Comparison of ENCODE assay signal across 7 cellular contexts in genomic region chr5:154857091-154857533, GRCh38. TPM values are rescaled to one million over a fixed set of nuclear protein-coding genes. Genes with fewer than 3 reads are reported as not detected.
A peak's percentile ranks its signal among the peaks of the same experiment; 100 is the strongest.
DNase-seq lines count a peak whose midpoint lies in the region; ATAC-seq, FAIRE-seq and TF ChIP-seq lines count a peak whose summit lies in the region.

No MANE protein-coding gene starts in this region.

- H3K9me2 ChIP-seq in HCT116 (ENCODE audit: insufficient read depth) = no peaks in the 10 kb centered on the region
- H3K9me2 ChIP-seq in hepatocyte (replicated peaks; ENCODE audit: insufficient read depth) = no peaks in the 10 kb centered on the region

- H2AFZ ChIP-seq in HCT116 (ENCODE audit: low read depth, low read length, poor library complexity, severe bottlenecking) (no peak overlapping the region), hepatocyte (peak overlapping the region; percentile 62)

- peak overlapping the region; percentile 94 for H3K27ac ChIP-seq in HCT116 (ENCODE audit: low read depth, low read length)
- H3K27ac ChIP-seq in hepatocyte = peak overlapping the region; percentile 94
- H3K27ac ChIP-seq in small intestine (ENCODE audit: low read depth in 1 of 2, low read length in 1 of 2) = peak overlapping the region; percentile 98

- RAD21 ChIA-PET in HCT116 (lab: Charles Lee; ENCODE audit: low non-redundant PET in 1 of 2, low total read pairs in 2 of 2, uncharacterized antibody in 2 of 2, unreplicated experiment in 2 of 2) = no interaction called here

- POLR2A ChIA-PET in HCT116 (lab: Charles Lee) = interaction anchor here (0.6 to 2.1 kb wide), 5 partner anchors 9 to 174 kb away, joined by 3 to 7 read pairs (median 3); partner anchors contain the start of gene GEMIN5
- POLR2A ChIA-PET in activated naive CD8-positive, alpha-beta T cell treated with anti-CD3 and anti-CD28 coated beads, Interleukin-2, amount 10 ng/mL, durations not matched to agents 7 days and 5 days (lab: Charles Lee) = interaction anchor here (0.6 to 1.3 kb wide), 6 partner anchors 14 to 667 kb away, joined by 3 to 6 read pairs (median 3); partner anchors contain the start of gene GALNT10

- peaks cover 37% of the 10 kb centered on the region for H3K79me2 ChIP-seq in HCT116 (ENCODE audit: insufficient read depth, low read length)
- H3K79me2 ChIP-seq in hepatocyte = peaks cover 36% of the 10 kb centered on the region

- no peak for TF ChIP-seq POLR2A in HCT116 (IDR thresholded peaks at IDR 0.05; ENCODE audit: borderline replicate concordance, extremely low read depth, insufficient read depth, insufficient read length)

- TF ChIP-seq CTCF in HCT116 (IDR thresholded peaks at IDR 0.05 in 2 of 3, conservative IDR thresholded peaks at IDR 0.05 in 1 of 3; ENCODE audit: borderline replicate concordance in 1 of 3, insufficient read depth in 1 of 3, low read depth in 2 of 3, low read length in 2 of 3) (no peak), hepatocyte (IDR thresholded peaks at IDR 0.05; ENCODE audit: poor library complexity) (no peak)

- no peak for DNase-seq in HCT116 (ENCODE audit: low read depth, low spot score)
- DNase-seq in NCI-H446 (lab: John Stamatoyannopoulos, UW) = peak; percentile 44 to 49
- no peak for DNase-seq in activated naive CD8-positive, alpha-beta T cell treated with anti-CD3 and anti-CD28 coated beads, Interleukin-2, amount 10 ng/mL, durations not matched to agents 7 days and 5 days
- DNase-seq in hepatocyte (ENCODE audit: low spot score) = no peak
- peak; percentile 10 for DNase-seq in small intestine

- H3K27ac Mint-ChIP-seq in activated naive CD8-positive, alpha-beta T cell treated with anti-CD3 and anti-CD28 coated beads, Interleukin-2, amount 10 ng/mL, durations not matched to agents 7 days and 5 days = peak overlapping the region; percentile 99

- under 1% methylated on average over 17 of the region's 17 CpGs for WGBS in hepatocyte (ENCODE audit: low lambda C conversion rate, missing lambda C conversion rate)
- WGBS in small intestine, 3 donors = 1 to 3% (median 3%) methylated on average over 17 of the region's 17 CpGs

- peaks cover 18% of the 10 kb centered on the region for H3K4me1 Mint-ChIP-seq in activated naive CD8-positive, alpha-beta T cell treated with anti-CD3 and anti-CD28 coated beads, Interleukin-2, amount 10 ng/mL, durations not matched to agents 7 days and 5 days

- H3K27me3 ChIP-seq in HCT116 (ENCODE audit: insufficient read depth, low read length) = no peaks in the 10 kb centered on the region
- no peaks in the 10 kb centered on the region for H3K27me3 ChIP-seq in hepatocyte
- H3K27me3 ChIP-seq in small intestine (ENCODE audit: control insufficient read depth in 2 of 2, insufficient read depth in 2 of 2, low read length in 2 of 2) = no peaks in the 10 kb centered on the region

- no peak for TF ChIP-seq RAD21 in HCT116 (IDR thresholded peaks at IDR 0.05; ENCODE audit: low read depth)

- no peak for FAIRE-seq in small intestine (lab: Jason Lieb, UNC)

- no peaks in the 10 kb centered on the region for H3K9me3 Mint-ChIP-seq in activated naive CD8-positive, alpha-beta T cell treated with anti-CD3 and anti-CD28 coated beads, Interleukin-2, amount 10 ng/mL, durations not matched to agents 7 days and 5 days

- H3K4me2 ChIP-seq in HCT116 (ENCODE audit: low read length) (peak overlapping the region; percentile 80), hepatocyte (peak overlapping the region; percentile 84)

- H3K4me1 ChIP-seq in HCT116 (ENCODE audit: control insufficient read depth in 1 of 2, insufficient read depth in 2 of 2, low read length in 2 of 2) = peaks cover 17 to 22% of the 10 kb centered on the region in 2 experiments
- peaks cover 12% of the 10 kb centered on the region for H3K4me1 ChIP-seq in hepatocyte (ENCODE audit: insufficient read depth)
- H3K4me1 ChIP-seq in small intestine (ENCODE audit: control insufficient read depth in 2 of 2, insufficient read depth in 1 of 2, low read depth in 1 of 2, low read length in 1 of 2) = peaks cover 0 to 6% of the 10 kb centered on the region in 2 donors

- BruUV-seq in HCT116 (replicated peaks; lab: Mats Ljungman, UMichigan) = TSS peak; percentile 89

- H3K36me3 ChIP-seq in HCT116 (ENCODE audit: control insufficient read depth in 1 of 2, insufficient read depth in 2 of 2, low read length in 2 of 2) = no peaks in the 10 kb centered on the region
- H3K36me3 ChIP-seq in hepatocyte (replicated peaks; ENCODE audit: insufficient read depth, low read depth) = no peaks in the 10 kb centered on the region
- no peaks in the 10 kb centered on the region for H3K36me3 ChIP-seq in small intestine (ENCODE audit: control insufficient read depth in 2 of 2, insufficient read depth in 2 of 2, low read length in 2 of 2)

- H3K4me3 ChIP-seq in HCT116 (replicated peaks in 1 of 2; ENCODE audit: low read depth in 1 of 2, low read length in 2 of 2) (peak overlapping the region; percentile 76 to 95), hepatocyte (peak overlapping the region; percentile 58), small intestine (ENCODE audit: low read depth in 1 of 2, low read length in 2 of 2) (peak overlapping the region in 1 of 2 donors; percentile 90)

- no peaks in the 10 kb centered on the region for H4K20me1 ChIP-seq in HCT116 (ENCODE audit: insufficient read depth)
- peaks cover 24% of the 10 kb centered on the region for H4K20me1 ChIP-seq in hepatocyte (ENCODE audit: insufficient read depth, poor library complexity, severe bottlenecking)

- no peaks in the 10 kb centered on the region for H3K9me3 ChIP-seq in HCT116 (ENCODE audit: control insufficient read depth in 1 of 2, insufficient read depth in 1 of 2, low read depth in 1 of 2, low read length in 2 of 2)
- H3K9me3 ChIP-seq in hepatocyte (ENCODE audit: low read depth) = no peaks in the 10 kb centered on the region
- no peaks in the 10 kb centered on the region for H3K9me3 ChIP-seq in small intestine (ENCODE audit: control insufficient read depth, low read depth)

- H3K27me3 Mint-ChIP-seq in activated naive CD8-positive, alpha-beta T cell treated with anti-CD3 and anti-CD28 coated beads, Interleukin-2, amount 10 ng/mL, durations not matched to agents 7 days and 5 days = no peaks in the 10 kb centered on the region

- intact Hi-C loops in HCT116 (cut with micrococcal nuclease) = loop anchor here (2.0 to 10.0 kb wide), 4 partner anchors 24 to 206 kb away; partner anchors contain the start of gene GEMIN5

- peak overlapping the region; percentile 96 for H3K4me3 Mint-ChIP-seq in activated naive CD8-positive, alpha-beta T cell treated with anti-CD3 and anti-CD28 coated beads, Interleukin-2, amount 10 ng/mL, durations not matched to agents 7 days and 5 days

- ATAC-seq in GM18499 (IDR thresholded peaks at IDR 0.05; ENCODE audit: insufficient read depth, unreplicated experiment) = peak; percentile 15
- ATAC-seq in HCT116 = no peak; the same call in 1 of the 2 replicates
- peak; percentile 33 for ATAC-seq in activated naive CD8-positive, alpha-beta T cell treated with anti-CD3 and anti-CD28 coated beads, Interleukin-2, amount 10 ng/mL, durations not matched to agents 7 days and 5 days (ENCODE audit: low read depth)
- no peak for ATAC-seq in HG02938 (IDR thresholded peaks at IDR 0.05; ENCODE audit: unreplicated experiment)

- peaks cover 6% of the 10 kb centered on the region for H3K36me3 Mint-ChIP-seq in activated naive CD8-positive, alpha-beta T cell treated with anti-CD3 and anti-CD28 coated beads, Interleukin-2, amount 10 ng/mL, durations not matched to agents 7 days and 5 days

- CTCF ChIA-PET in HCT116 (lab: Charles Lee) = interaction anchor here (0.9 kb wide), 1 partner anchor 207 kb away, joined by 3 read pairs; no protein-coding TSS in a partner anchor

- H3K9ac ChIP-seq in HCT116 (ENCODE audit: low read length) = peak overlapping the region; percentile 82

TF ChIP-seq in HCT116, 20 proteins besides CTCF, POLR2A, EP300 and RAD21 (continues in another document):
- TF ChIP-seq EZH2phosphoT487 (IDR thresholded peaks at IDR 0.05; ENCODE audit: borderline replicate concordance) = no peak
- TF ChIP-seq ATF3 (IDR thresholded peaks at IDR 0.05) = no peak
- no peak for TF ChIP-seq YY1 (IDR thresholded peaks at IDR 0.05; ENCODE audit: extremely low read depth, insufficient replicate concordance, low read depth, low read length)
- TF ChIP-seq SP1 (IDR thresholded peaks at IDR 0.05; ENCODE audit: low read depth) = no peak
- no peak for TF ChIP-seq TCF7L2 (IDR thresholded peaks at IDR 0.05; ENCODE audit: borderline replicate concordance, extremely low read depth, insufficient read depth, insufficient read length)
- TF ChIP-seq SRF (IDR thresholded peaks at IDR 0.05; ENCODE audit: low read depth) = no peak
- no peak for TF ChIP-seq FOSL1 (IDR thresholded peaks at IDR 0.05; ENCODE audit: low read depth)
- TF ChIP-seq, protein P1, sequence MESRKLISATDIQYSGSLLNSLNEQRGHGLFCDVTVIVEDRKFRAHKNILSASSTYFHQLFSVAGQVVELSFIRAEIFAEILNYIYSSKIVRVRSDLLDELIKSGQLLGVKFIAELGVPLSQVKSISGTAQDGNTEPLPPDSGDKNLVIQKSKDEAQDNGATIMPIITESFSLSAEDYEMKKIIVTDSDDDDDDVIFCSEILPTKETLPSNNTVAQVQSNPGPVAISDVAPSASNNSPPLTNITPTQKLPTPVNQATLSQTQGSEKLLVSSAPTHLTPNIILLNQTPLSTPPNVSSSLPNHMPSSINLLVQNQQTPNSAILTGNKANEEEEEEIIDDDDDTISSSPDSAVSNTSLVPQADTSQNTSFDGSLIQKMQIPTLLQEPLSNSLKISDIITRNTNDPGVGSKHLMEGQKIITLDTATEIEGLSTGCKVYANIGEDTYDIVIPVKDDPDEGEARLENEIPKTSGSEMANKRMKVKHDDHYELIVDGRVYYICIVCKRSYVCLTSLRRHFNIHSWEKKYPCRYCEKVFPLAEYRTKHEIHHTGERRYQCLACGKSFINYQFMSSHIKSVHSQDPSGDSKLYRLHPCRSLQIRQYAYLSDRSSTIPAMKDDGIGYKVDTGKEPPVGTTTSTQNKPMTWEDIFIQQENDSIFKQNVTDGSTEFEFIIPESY (IDR thresholded peaks at IDR 0.05; ENCODE audit: extremely low read depth, insufficient replicate concordance, low read length) = no peak

RNA-seq across cellular contexts. Expression of gene CNOT8, which starts 1.3 kb away (rescaled TPM):
- total RNA-seq in HCT116 (2021; ENCODE audit: unreplicated experiment) (45.0 TPM), hepatocyte (63.9 and 84.0 TPM in 2 replicates)
- polyA plus RNA-seq in HCT116 (2012) = 34.5 and 39.1 TPM in 2 replicates
- 10 to 100 TPM; 77.7 to 78.3 TPM for total RNA-seq in activated naive CD8-positive, alpha-beta T cell treated with anti-CD3 and anti-CD28 coated beads, Interleukin-2, amount 10 ng/mL, durations not matched to agents 7 days and 5 days
- polyA plus RNA-seq in hepatocyte (42.0 and 46.7 TPM in 2 replicates), small intestine (10 to 100 TPM; 43.5 to 54.1 (median 46.1) TPM)

RNA-seq across cellular contexts. Expression of gene FAXDC2, which starts 6.7 kb away (rescaled TPM):
- total RNA-seq in HCT116 (2021; ENCODE audit: unreplicated experiment) (0.22 TPM), hepatocyte (23.1 and 29.3 TPM in 2 replicates)
- 0.27 and 0.68 TPM in 2 replicates for polyA plus RNA-seq in HCT116 (2012)
- not detected for total RNA-seq in activated naive CD8-positive, alpha-beta T cell treated with anti-CD3 and anti-CD28 coated beads, Interleukin-2, amount 10 ng/mL, durations not matched to agents 7 days and 5 days
- polyA plus RNA-seq in hepatocyte (27.7 and 28.5 TPM in 2 replicates), small intestine (10 to 100 TPM; 10.8 to 17.0 (median 13.2) TPM)

Comparison
In these comparisons a context has a peak if more than half of its experiments do, and no peak if none do; other contexts are left out.
1. ATAC-seq: peak in GM18499 (single experiment) and activated naive CD8-positive, alpha-beta T cell treated with anti-CD3 and anti-CD28 coated beads, Interleukin-2, amount 10 ng/mL, durations not matched to agents 7 days and 5 days (single experiment); none in HCT116 (single experiment) and HG02938 (single experiment).
2. DNase-seq: peak in NCI-H446 (2 of 2) and small intestine (single experiment); none in HCT116 (single experiment), activated naive CD8-positive, alpha-beta T cell treated with anti-CD3 and anti-CD28 coated beads, Interleukin-2, amount 10 ng/mL, durations not matched to agents 7 days and 5 days (single experiment) and hepatocyte (single experiment).
3. RNA of gene FAXDC2, which starts 6.7 kb away (total RNA-seq): 23.1 to 29.3 TPM in hepatocyte; not detected in activated naive CD8-positive, alpha-beta T cell treated with anti-CD3 and anti-CD28 coated beads, Interleukin-2, amount 10 ng/mL, durations not matched to agents 7 days and 5 days and 0.22 TPM in HCT116 (single experiment); every median in the first group is over 10 times any median in the second.
4. Peak in every context shown above with its lines, with median percentiles within 50 percentile points of each other: H3K27ac ChIP-seq.